13 cellular contexts compared by ENCODE assay signal in the genomic region with DNA sequence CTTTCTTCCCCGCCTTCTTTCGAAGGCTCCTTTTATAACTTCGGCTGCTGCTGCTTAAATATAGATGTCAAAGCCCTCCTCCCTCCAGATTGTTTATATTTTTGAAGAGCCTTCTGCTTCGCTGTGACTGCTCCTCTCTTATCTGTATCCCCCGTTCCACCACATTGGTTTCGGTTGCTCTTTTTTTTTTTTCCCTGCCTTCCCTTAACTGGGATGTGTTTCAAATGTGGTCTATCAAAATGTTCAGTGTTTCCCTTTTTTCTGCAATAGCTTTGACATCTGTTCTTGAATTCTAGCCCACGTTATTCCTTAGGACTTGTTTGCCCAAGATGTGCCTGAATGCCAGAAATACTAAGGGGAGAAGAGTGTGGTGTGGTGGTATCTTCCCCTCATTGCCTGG.
DNase-seq lines count a peak whose midpoint lies in the region; ATAC-seq and TF ChIP-seq lines count a peak whose summit lies in the region.
"Had no signal": no experiment of that assay in that cellular context is flagged by ENCODE, and none has a peak within 500 bp of the region (broad histone marks: within the 10 kb centered on the region; RNA-seq: fewer than 3 reads in every experiment).

No MANE protein-coding gene starts in this region.

- peak overlapping the region; percentile 7 for H3K27ac Mint-ChIP-seq in progenitor cell of endocrine pancreas
- H3K27ac Mint-ChIP-seq: activated CD8-positive, alpha-beta T cell treated with anti-CD3 and anti-CD28 coated beads for 36 hours; activated naive CD4-positive, alpha-beta T cell treated with anti-CD3 and anti-CD28 coated beads, Interleukin-2, amount 50 U/mL, for 24 hours; T-cell had no signal

- DNase-seq in CMK (ENCODE audit: low read depth) (peak; percentile 68), OCI-M2 (lab: John Stamatoyannopoulos, UW; ENCODE audit: unreplicated experiment) (peak; percentile 6), fibroblast of gingiva (ENCODE audit: low read depth) (peak; percentile 19), progenitor cell of endocrine pancreas (ENCODE audit: low spot score, unreplicated experiment) (no peak), NCI-H510A (lab: John Stamatoyannopoulos, UW) (no peak), HuH-7.5 (ENCODE audit: low spot score) (no peak), T1000 (lab: John Stamatoyannopoulos, UW) (no peak)
- DNase-seq: activated CD8-positive, alpha-beta T cell treated with anti-CD3 and anti-CD28 coated beads for 36 hours; CD4-positive, CD25-positive, alpha-beta regulatory T cell; small intestine; T-cell had no signal

- TF ChIP-seq CTCF in progenitor cell of endocrine pancreas (IDR thresholded peaks at IDR 0.05; ENCODE audit: unreplicated experiment): no peak

- H3K9me3 Mint-ChIP-seq in progenitor cell of endocrine pancreas (ENCODE audit: low read depth): no peaks in the 10 kb centered on the region
- H3K9me3 Mint-ChIP-seq: activated CD8-positive, alpha-beta T cell treated with anti-CD3 and anti-CD28 coated beads for 36 hours; activated naive CD4-positive, alpha-beta T cell treated with anti-CD3 and anti-CD28 coated beads, Interleukin-2, amount 50 U/mL, for 24 hours; CD4-positive, CD25-positive, alpha-beta regulatory T cell; T-cell had no signal

- no peaks in the 10 kb centered on the region for H3K27me3 Mint-ChIP-seq in progenitor cell of endocrine pancreas
- H3K27me3 Mint-ChIP-seq: activated CD8-positive, alpha-beta T cell treated with anti-CD3 and anti-CD28 coated beads for 36 hours; activated naive CD4-positive, alpha-beta T cell treated with anti-CD3 and anti-CD28 coated beads, Interleukin-2, amount 50 U/mL, for 24 hours; CD4-positive, CD25-positive, alpha-beta regulatory T cell; T-cell had no signal

- H3K4me1 Mint-ChIP-seq in progenitor cell of endocrine pancreas (ENCODE audit: low read depth): peaks cover 18% of the 10 kb centered on the region

- ATAC-seq in HG03432 (IDR thresholded peaks at IDR 0.05; ENCODE audit: unreplicated experiment): no peak
- ATAC-seq: activated CD8-positive, alpha-beta T cell treated with anti-CD3 and anti-CD28 coated beads for 36 hours; T-cell had no signal

- H3K4me3 Mint-ChIP-seq in progenitor cell of endocrine pancreas (ENCODE audit: low read depth): no peak overlapping the region
- H3K4me3 Mint-ChIP-seq: activated CD8-positive, alpha-beta T cell treated with anti-CD3 and anti-CD28 coated beads for 36 hours; activated naive CD4-positive, alpha-beta T cell treated with anti-CD3 and anti-CD28 coated beads, Interleukin-2, amount 50 U/mL, for 24 hours; CD4-positive, CD25-positive, alpha-beta regulatory T cell; T-cell had no signal

- H3K36me3 Mint-ChIP-seq in progenitor cell of endocrine pancreas (ENCODE audit: insufficient read depth): peaks cover 10% of the 10 kb centered on the region

Comparison
In these comparisons a context has a peak if more than half of its experiments do, and no peak if none do; other contexts are left out.
1. DNase-seq: peak in CMK (single experiment), OCI-M2 (single experiment) and fibroblast of gingiva (single experiment); none in progenitor cell of endocrine pancreas (single experiment), NCI-H510A (single experiment), HuH-7.5 (single experiment) and T1000 (single experiment).